Comparison of ENCODE assay signal across 13 cellular contexts in genomic region chr19:39160523-39160861, GRCh38. TPM values are rescaled to one million over a fixed set of nuclear protein-coding genes. Genes with fewer than 3 reads are reported as not detected.
DNase-seq lines count a peak whose midpoint lies in the region; ATAC-seq and FAIRE-seq lines count a peak whose summit lies in the region.
"Had no signal": no experiment of that assay in that cellular context is flagged by ENCODE, and none has a peak within 500 bp of the region (broad histone marks: within the 10 kb centered on the region; RNA-seq: fewer than 3 reads in every experiment).

No MANE protein-coding gene starts in this region.

- no peaks in the 10 kb centered on the region for H3K36me3 ChIP-seq in aorta (ENCODE audit: control insufficient read depth in 1 of 2, insufficient read depth in 2 of 2, low read length in 1 of 2)

- peaks cover 18% of the 10 kb centered on the region for H3K4me1 Mint-ChIP-seq in activated naive CD8-positive, alpha-beta T cell treated with anti-CD3 and anti-CD28 coated beads for 36 hours

- H3K4me3 ChIP-seq in aorta (ENCODE audit: low read length in 2 of 2) = no peak overlapping the region

- ATAC-seq in Right ventricle myocardium inferior (peak; percentile 66), aorta (ENCODE audit: low FRiP score) (peak; percentile 74)

- H3K27ac ChIP-seq in epithelial cell of prostate = peak overlapping the region; percentile 72
- no peak overlapping the region for H3K27ac ChIP-seq in aorta (ENCODE audit: low read depth in 1 of 2, low read length in 2 of 2)

- no peaks in the 10 kb centered on the region for H3K27me3 ChIP-seq in aorta (ENCODE audit: control insufficient read depth in 1 of 2, insufficient read depth in 2 of 2, low read length in 1 of 2)

- no peak overlapping the region for H3K4me3 Mint-ChIP-seq in activated naive CD8-positive, alpha-beta T cell treated with anti-CD3 and anti-CD28 coated beads for 36 hours

- H3K27ac Mint-ChIP-seq in activated naive CD8-positive, alpha-beta T cell treated with anti-CD3 and anti-CD28 coated beads for 36 hours = no peak overlapping the region

- no peaks in the 10 kb centered on the region for H3K27me3 Mint-ChIP-seq in activated naive CD8-positive, alpha-beta T cell treated with anti-CD3 and anti-CD28 coated beads for 36 hours

- FAIRE-seq in GM19239 (lab: Jason Lieb, UNC) = no peak

- intact Hi-C loops in Right ventricle myocardium inferior (cut with DNase I) (no loop called here), cardiac septum (cut with DNase I) (no loop called here), aorta (cut with DNase I) (no loop called here)

- no peak for DNase-seq in Right ventricle myocardium inferior (ENCODE audit: missing footprints)
- DNase-seq in cardiac septum (ENCODE audit: low spot score) = no peak
- DNase-seq in epithelial cell of prostate (ENCODE audit: low read depth, low spot score) = peak; percentile 18
- peak; percentile 66 for DNase-seq in myocyte (ENCODE audit: low read depth)
- peak; percentile 82 to 88 for DNase-seq in aorta
- DNase-seq in GM19239 (ENCODE audit: insufficient read length, low spot score) = no peak
- DNase-seq in activated naive CD8-positive, alpha-beta T cell treated with anti-CD3 and anti-CD28 coated beads for 36 hours = no peak
- no peak for DNase-seq in NK-92 (lab: John Stamatoyannopoulos, UW; ENCODE audit: unreplicated experiment)
- DNase-seq: activated CD8-positive, alpha-beta memory T cell treated with anti-CD3 and anti-CD28 coated beads for 24 hours; stimulated activated CD4-positive, alpha-beta T cell treated with anti-CD3 and anti-CD28 coated beads, Interleukin-15, amount 100 ng/mL, for 24 hours had no signal

- WGBS in aorta, 2 donors = 1 to 5% methylated on average over 8 of the region's 8 CpGs

- H3K9me3 Mint-ChIP-seq in activated naive CD8-positive, alpha-beta T cell treated with anti-CD3 and anti-CD28 coated beads for 36 hours = no peaks in the 10 kb centered on the region

- no peaks in the 10 kb centered on the region for H3K36me3 Mint-ChIP-seq in activated naive CD8-positive, alpha-beta T cell treated with anti-CD3 and anti-CD28 coated beads for 36 hours

- H3K9me3 ChIP-seq in aorta (ENCODE audit: control insufficient read depth, low read length) = no peaks in the 10 kb centered on the region

- H3K4me1 ChIP-seq in aorta (ENCODE audit: control insufficient read depth in 1 of 2, insufficient read depth in 2 of 2, low read length in 2 of 2) = no peaks in the 10 kb centered on the region

RNA-seq across cellular contexts. Expression of gene PAK4, which starts 34.9 kb away (rescaled TPM):
- total RNA-seq in Right ventricle myocardium inferior = 16.2 TPM
- total RNA-seq in cardiac septum = 18.6 TPM
- total RNA-seq in myocyte = 5.8 and 8.5 TPM in 2 replicates
- 19.9 TPM for polyA plus RNA-seq in myocyte (2012)
- total RNA-seq in aorta = 10 to 100 TPM; 15.9 to 22.2 TPM
- 10 to 100 TPM in 1 of 2 donors, 1 to 10 TPM in 1; 8.0 to 12.5 TPM for polyA plus RNA-seq in aorta
- 10 to 100 TPM; 13.2 to 16.2 TPM for total RNA-seq in activated naive CD8-positive, alpha-beta T cell treated with anti-CD3 and anti-CD28 coated beads for 36 hours

RNA-seq across cellular contexts. Expression of gene NCCRP1, which starts 36.3 kb away (rescaled TPM):
- total RNA-seq in Right ventricle myocardium inferior (not detected), cardiac septum (not detected), myocyte (not detected in 2 replicates), aorta (not detected)
- not detected for polyA plus RNA-seq in myocyte (2012)
- polyA plus RNA-seq in aorta = under 1 TPM in 1 of 2 donors, not detected in 1; 0.38 TPM
- total RNA-seq in activated naive CD8-positive, alpha-beta T cell treated with anti-CD3 and anti-CD28 coated beads for 36 hours = not detected
- total RNA-seq: cerebellum had no signal

RNA-seq across cellular contexts. Expression of gene SYCN, which starts 43.6 kb away (rescaled TPM):
- total RNA-seq in Right ventricle myocardium inferior = not detected
- total RNA-seq in cardiac septum = not detected
- total RNA-seq in myocyte = not detected in 2 replicates
- polyA plus RNA-seq in myocyte (2012) = not detected
- not detected for total RNA-seq in aorta
- 1 to 10 TPM in 1 of 2 donors, not detected in 1; 1.6 TPM for polyA plus RNA-seq in aorta
- total RNA-seq in activated naive CD8-positive, alpha-beta T cell treated with anti-CD3 and anti-CD28 coated beads for 36 hours = not detected
- total RNA-seq: cerebellum, RPMI7951 had no signal
- polyA plus RNA-seq: thymus had no signal

Comparison
In these comparisons a context has a peak if more than half of its experiments do, and no peak if none do; other contexts are left out.
1. DNase-seq: peak in epithelial cell of prostate (single experiment), myocyte (single experiment) and aorta (2 of 2); none in Right ventricle myocardium inferior (single experiment), cardiac septum (single experiment), GM19239 (single experiment), activated naive CD8-positive, alpha-beta T cell treated with anti-CD3 and anti-CD28 coated beads for 36 hours (single experiment) and NK-92 (single experiment).